ENCODE assay signal across 3 cellular contexts in genomic region chr1:145036019-145036418, GRCh38. TPM values are rescaled to one million over a fixed set of nuclear protein-coding genes. Genes with fewer than 3 reads are reported as not detected.
"Had no signal": no experiment of that assay in that cellular context is flagged by ENCODE, and none has a peak within 500 bp of the region (broad histone marks: within the 10 kb centered on the region; RNA-seq: fewer than 3 reads in every experiment).

No MANE protein-coding gene starts in this region.

RNA-seq across cellular contexts. Expression of gene FAM72D, which starts 59.8 kb away (rescaled TPM):
- total RNA-seq: gastrocnemius medialis, myocyte had no signal
- polyA plus RNA-seq: naive thymus-derived CD8-positive, alpha-beta T cell had no signal
